In the genomic region with DNA sequence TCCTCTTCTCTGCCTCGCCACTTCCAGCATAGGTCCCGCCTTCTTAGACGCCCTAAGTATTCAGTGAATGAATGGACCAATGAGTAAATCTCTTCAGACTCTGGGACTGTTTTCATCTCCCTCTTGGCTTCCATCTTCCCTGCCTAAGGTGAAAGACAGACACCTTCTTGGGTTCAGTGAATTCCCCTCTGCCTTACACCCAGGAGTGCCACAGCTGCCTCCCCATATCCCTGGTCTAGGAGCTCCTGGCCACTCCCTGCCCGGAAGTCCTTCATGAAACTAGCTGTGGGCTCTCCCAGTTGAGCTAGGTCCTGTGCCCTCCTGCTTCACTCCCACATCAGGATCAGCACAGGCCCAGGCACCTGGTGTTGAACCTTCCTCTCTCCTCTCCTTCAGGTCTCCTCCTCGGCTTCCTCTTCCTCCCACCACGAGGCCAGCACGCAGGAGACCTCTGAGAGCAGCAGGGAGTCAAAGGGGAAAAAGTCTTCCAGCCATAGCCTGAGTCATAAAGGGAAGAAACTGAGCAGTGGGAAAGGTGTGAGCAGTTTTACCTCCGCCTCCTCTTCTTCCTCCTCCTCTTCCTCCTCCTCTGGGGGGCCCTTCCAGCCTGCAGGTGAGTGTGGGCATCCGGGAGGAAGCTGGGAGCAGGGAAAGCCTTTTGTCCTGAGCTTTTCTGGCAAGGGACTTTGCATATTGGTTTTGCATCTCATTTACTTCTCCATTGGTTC, we compare ENCODE assay signal across 14 cellular contexts. TPM values are rescaled to one million over a fixed set of nuclear protein-coding genes. Genes with fewer than 3 reads are reported as not detected.
DNase-seq lines count a peak whose midpoint lies in the region; ATAC-seq and TF ChIP-seq lines count a peak whose summit lies in the region.
"Had no signal": no experiment of that assay in that cellular context is flagged by ENCODE, and none has a peak within 500 bp of the region (broad histone marks: within the 10 kb centered on the region; RNA-seq: fewer than 3 reads in every experiment).

No MANE protein-coding gene starts in this region.

- no peaks in the 10 kb centered on the region for H3K79me2 ChIP-seq in OCI-LY3 (ENCODE audit: low read length)

- peaks cover 15% of the 10 kb centered on the region for H3K4me1 ChIP-seq in OCI-LY3 (ENCODE audit: low read length)

- H2AFZ ChIP-seq in OCI-LY3 (ENCODE audit: low read depth, low read length): no peak overlapping the region

- H3K36me3 ChIP-seq in OCI-LY3 (replicated peaks; ENCODE audit: low read depth, low read length): peaks cover 71% of the 10 kb centered on the region

- no peak overlapping the region for H3K9ac ChIP-seq in OCI-LY3 (ENCODE audit: low read length)

- peak overlapping the region; percentile 72 for H3K27ac Mint-ChIP-seq in activated T-cell treated with anti-CD3 and anti-CD28 coated beads, Interleukin-2, amount 50 U/mL, for 72 hours
- H3K27ac Mint-ChIP-seq in chondrocyte (ENCODE audit: unreplicated experiment): peak overlapping the region; percentile 59

- H3K36me3 Mint-ChIP-seq in activated T-cell treated with anti-CD3 and anti-CD28 coated beads, Interleukin-2, amount 50 U/mL, for 72 hours (ENCODE audit: insufficient read depth in 2 of 2): peaks cover 5 to 16% of the 10 kb centered on the region in 2 donors
- H3K36me3 Mint-ChIP-seq in chondrocyte (ENCODE audit: low read depth): peaks cover 20% of the 10 kb centered on the region

- no peak for ATAC-seq in activated T-cell treated with anti-CD3 and anti-CD28 coated beads, Interleukin-2, amount 50 U/mL, for 72 hours (replicated peaks in 1 of 2)
- peak; percentile 21 for ATAC-seq in stimulated activated naive CD8-positive, alpha-beta T cell treated with anti-CD3 and anti-CD28 coated beads, Interleukin-15, Interleukin-2, amounts not matched to agents 100 U/mL and 50 U/mL, for 24 hours
- ATAC-seq in HG03045 (IDR thresholded peaks at IDR 0.05; ENCODE audit: unreplicated experiment) (no peak), HG03175 (IDR thresholded peaks at IDR 0.05; ENCODE audit: unreplicated experiment) (no peak)

- no peaks in the 10 kb centered on the region for H3K27me3 ChIP-seq in OCI-LY3 (ENCODE audit: low read depth, low read length)

- H3K27ac ChIP-seq in OCI-LY3 (ENCODE audit: low read length): peak overlapping the region; percentile 34
- H3K27ac ChIP-seq: left ventricle myocardium inferior had no signal

- no peaks in the 10 kb centered on the region for H3K27me3 Mint-ChIP-seq in activated T-cell treated with anti-CD3 and anti-CD28 coated beads, Interleukin-2, amount 50 U/mL, for 72 hours (ENCODE audit: low read depth)
- no peaks in the 10 kb centered on the region for H3K27me3 Mint-ChIP-seq in chondrocyte (ENCODE audit: low read depth)

- H3K4me1 Mint-ChIP-seq in activated T-cell treated with anti-CD3 and anti-CD28 coated beads, Interleukin-2, amount 50 U/mL, for 72 hours (ENCODE audit: low read depth): peaks cover 51% of the 10 kb centered on the region
- no peaks in the 10 kb centered on the region for H3K4me1 Mint-ChIP-seq in chondrocyte (ENCODE audit: low read depth)

- no peaks in the 10 kb centered on the region for H3K9me3 ChIP-seq in OCI-LY3 (ENCODE audit: insufficient read depth, low read length)
- H3K9me3 ChIP-seq: left ventricle myocardium inferior had no signal

- no peak for TF ChIP-seq CTCF in OCI-LY3 (IDR thresholded peaks at IDR 0.05; ENCODE audit: low read depth, low read length)
- no peak for TF ChIP-seq CTCF in chondrocyte (IDR thresholded peaks at IDR 0.05)

- DNase-seq in activated T-cell treated with anti-CD3 and anti-CD28 coated beads, Interleukin-2, amount 50 U/mL, for 72 hours: no peak
- no peak for DNase-seq in activated T-cell treated with anti-CD3 and anti-CD28 coated beads, Interleukin-2, amount 50 U/mL, for 48 hours
- DNase-seq in chondrocyte (ENCODE audit: low spot score) (no peak), MV-4-11 (lab: John Stamatoyannopoulos, UW) (no peak)
- DNase-seq in stimulated activated naive CD8-positive, alpha-beta T cell treated with anti-CD3 and anti-CD28 coated beads, Interleukin-15, Interleukin-2, amounts not matched to agents 100 U/mL and 50 U/mL, for 24 hours: no peak
- DNase-seq: activated CD4-positive, alpha-beta T cell treated with anti-CD3 and anti-CD28 coated beads, Interleukin-2, amount 50 U/mL, for 4 hours; activated naive CD4-positive, alpha-beta T cell treated with Interleukin-2 at 50 U/mL for 16 hours; effector CD4-positive, alpha-beta T cell; left ventricle myocardium inferior; NCI-H2081 treated with DMSO at 0.1 percent for 48 hours; NCI-H82 had no signal

- no peak overlapping the region for H3K4me3 ChIP-seq in OCI-LY3 (ENCODE audit: low read length)
- H3K4me3 ChIP-seq: left ventricle myocardium inferior had no signal

- no peaks in the 10 kb centered on the region for H3K9me3 Mint-ChIP-seq in activated T-cell treated with anti-CD3 and anti-CD28 coated beads, Interleukin-2, amount 50 U/mL, for 72 hours
- H3K9me3 Mint-ChIP-seq in chondrocyte (ENCODE audit: low read depth): no peaks in the 10 kb centered on the region

- H3K4me2 ChIP-seq in OCI-LY3 (ENCODE audit: low read length): peak overlapping the region; percentile 19; the same call in 1 of the 2 replicates

- H4K20me1 ChIP-seq in OCI-LY3 (ENCODE audit: insufficient read depth, low read length): peaks cover 4% of the 10 kb centered on the region

- peak overlapping the region; percentile 7 to 45 for H3K4me3 Mint-ChIP-seq in activated T-cell treated with anti-CD3 and anti-CD28 coated beads, Interleukin-2, amount 50 U/mL, for 72 hours
- H3K4me3 Mint-ChIP-seq in chondrocyte (ENCODE audit: unreplicated experiment): no peak overlapping the region

RNA-seq across cellular contexts. Expression of a gene that starts 10.3 kb away (rescaled TPM):
- total RNA-seq in activated T-cell treated with anti-CD3 and anti-CD28 coated beads, Interleukin-2, amount 50 U/mL, for 72 hours: 100 to 1,000 TPM; 251 to 263 TPM
- total RNA-seq in chondrocyte: 44.9 to 64.2 TPM (median 50.0 TPM) in 3 replicates

RNA-seq across cellular contexts. Expression of a gene that starts 14.8 kb away (rescaled TPM):
- 10 to 100 TPM; 25.5 to 27.8 TPM for total RNA-seq in activated T-cell treated with anti-CD3 and anti-CD28 coated beads, Interleukin-2, amount 50 U/mL, for 72 hours
- 17.2 to 18.4 TPM (median 17.9 TPM) in 3 replicates for total RNA-seq in chondrocyte

RNA-seq across cellular contexts. Expression of a gene that starts 32.8 kb away (rescaled TPM):
- total RNA-seq in activated T-cell treated with anti-CD3 and anti-CD28 coated beads, Interleukin-2, amount 50 U/mL, for 72 hours: 1 to 10 TPM; 2.7 to 7.7 TPM
- total RNA-seq in chondrocyte: 50.7 to 56.1 TPM (median 55.2 TPM) in 3 replicates

RNA-seq across cellular contexts. Expression of a gene that starts 37.2 kb away (rescaled TPM):
- 100 to 1,000 TPM; 182 to 190 TPM for total RNA-seq in activated T-cell treated with anti-CD3 and anti-CD28 coated beads, Interleukin-2, amount 50 U/mL, for 72 hours
- total RNA-seq in chondrocyte: 118 to 156 TPM (median 120 TPM) in 3 replicates

RNA-seq across cellular contexts. Expression of a gene that starts 40.6 kb away (rescaled TPM):
- total RNA-seq in activated T-cell treated with anti-CD3 and anti-CD28 coated beads, Interleukin-2, amount 50 U/mL, for 72 hours: 10 to 100 TPM; 30.3 to 37.4 TPM
- total RNA-seq in chondrocyte: 1.2 to 3.4 TPM (median 2.8 TPM) in 3 replicates
